In genomic region chr2:64401501-64401880, GRCh38 we compare ENCODE assay signal across 11 cellular contexts. TPM values are rescaled to one million over a fixed set of nuclear protein-coding genes. Genes with fewer than 3 reads are reported as not detected.
DNase-seq lines count a peak whose midpoint lies in the region; ATAC-seq, FAIRE-seq and TF ChIP-seq lines count a peak whose summit lies in the region.
"Had no signal": no experiment of that assay in that cellular context is flagged by ENCODE, and none has a peak within 500 bp of the region (broad histone marks: within the 10 kb centered on the region; RNA-seq: fewer than 3 reads in every experiment).

No MANE protein-coding gene starts in this region.

- H3K27me3 Mint-ChIP-seq in nephron (ENCODE audit: low read depth), result peaks cover 3% of the 10 kb centered on the region

- H3K9me3 Mint-ChIP-seq in nephron, result no peaks in the 10 kb centered on the region

- no peak for FAIRE-seq in D721Med (lab: Jason Lieb, UNC)

- intact Hi-C loops in left cardiac atrium (cut with DNase I), result loop anchor here in 1 of 2 donors (5.0 kb wide), 1 partner anchor 51 kb away; the partner anchor contains the start of gene LGALSL

- no peak overlapping the region for H3K4me3 Mint-ChIP-seq in nephron

- peaks cover 65% of the 10 kb centered on the region for H3K4me1 Mint-ChIP-seq in nephron

- no peaks in the 10 kb centered on the region for H3K36me3 Mint-ChIP-seq in nephron (ENCODE audit: low read depth)

- DNase-seq in D721Med (ENCODE audit: insufficient read length, low spot score) (peak; percentile 43), NCI-H187 treated with DMSO at 0.1 percent for 48 hours (lab: John Stamatoyannopoulos, UW) (peak; percentile 70), left cardiac atrium (no peak), NCI-H526 (lab: John Stamatoyannopoulos, UW) (no peak)
- DNase-seq: occipital lobe had no signal

- TF ChIP-seq CTCF in D721Med (IDR thresholded peaks at IDR 0.05; ENCODE audit: insufficient read depth, missing control alignments) (no peak), VCaP (conservative IDR thresholded peaks at IDR 0.05) (no peak), nephron (IDR thresholded peaks at IDR 0.05; ENCODE audit: unreplicated experiment in 3 of 3) (no peak)

- ATAC-seq in GM19324 (IDR thresholded peaks at IDR 0.05; ENCODE audit: low FRiP score, unreplicated experiment) (no peak), left cardiac atrium (no peak), GM18867 (IDR thresholded peaks at IDR 0.05; ENCODE audit: unreplicated experiment) (no peak)
- ATAC-seq: gastroesophageal sphincter, SK-N-SH treated with all-trans-retinoic acid at 6 μM for 48 hours had no signal

- H3K27ac Mint-ChIP-seq in nephron, result peak overlapping the region; percentile 41 to 89 (median 86)

- peak overlapping the region; percentile 68 for H3K27ac ChIP-seq in VCaP
- H3K27ac ChIP-seq: gastroesophageal sphincter had no signal

RNA-seq across cellular contexts. Expression of gene LGALSL, which starts 52.5 kb away (rescaled TPM):
- 10 to 100 TPM; 13.1 to 18.0 TPM for total RNA-seq in left cardiac atrium

Comparison
In these comparisons a context has a peak if more than half of its experiments do, and no peak if none do; other contexts are left out.
1. DNase-seq: peak in D721Med (single experiment) and NCI-H187 treated with DMSO at 0.1 percent for 48 hours (single experiment); none in left cardiac atrium (single experiment) and NCI-H526 (0 of 2).